ENCODE assay signal across 1 cellular context in genomic region chr16:30473231-30474061, GRCh38.
A peak's percentile ranks its signal among the peaks of the same experiment; 100 is the strongest.
TF ChIP-seq lines count a peak whose summit lies in the region.

No MANE protein-coding gene starts in this region.

TF ChIP-seq in GM12878, 131 proteins besides CTCF, POLR2A, EP300 and RAD21 (continued from another document):
- TF ChIP-seq BCL3 (IDR thresholded peaks at IDR 0.05; ENCODE audit: borderline replicate concordance, insufficient read depth, low read depth, low read length, poor library complexity, severe bottlenecking) (peak; percentile 70), EGR1 (IDR thresholded peaks at IDR 0.05; ENCODE audit: borderline replicate concordance in 1 of 2, low read depth in 2 of 2, low read length in 2 of 2) (peak in 1 of 2 experiments; percentile 95; a peak in 2 of 3 replicates), ESRRA (IDR thresholded peaks at IDR 0.05; ENCODE audit: low read length) (no peak), EED (IDR thresholded peaks at IDR 0.05; ENCODE audit: low read depth) (peak; percentile 91), SP1 (IDR thresholded peaks at IDR 0.05; ENCODE audit: low read depth, low read length) (peak; percentile 78), SKIL (IDR thresholded peaks at IDR 0.05; ENCODE audit: low read depth, poor library complexity, severe bottlenecking) (peak; percentile 57), KLF5 (IDR thresholded peaks at IDR 0.05; ENCODE audit: partially characterized antibody) (no peak), MTA3 (IDR thresholded peaks at IDR 0.05; ENCODE audit: borderline replicate concordance, low read length) (peak; percentile 54; the same call in 1 of the 2 replicates), NR2F1 (conservative IDR thresholded peaks at IDR 0.05) (peak; percentile 93), ASH2L (IDR thresholded peaks at IDR 0.05; ENCODE audit: borderline replicate concordance, low read depth) (no peak), SREBF1 (IDR thresholded peaks at IDR 0.05; ENCODE audit: low read length) (no peak), IRF3 (IDR thresholded peaks at IDR 0.05) (no peak), YBX1 (IDR thresholded peaks at IDR 0.05) (peak; percentile 38; the same call in 1 of the 2 replicates)
